27 cellular contexts compared by ENCODE assay signal in genomic region chr17:4663711-4664110, GRCh38. TPM values are rescaled to one million over a fixed set of nuclear protein-coding genes. Genes with fewer than 3 reads are reported as not detected.
"Had no signal": no experiment of that assay in that cellular context is flagged by ENCODE, and none has a peak within 500 bp of the region (broad histone marks: within the 10 kb centered on the region; RNA-seq: fewer than 3 reads in every experiment).

No MANE protein-coding gene starts in this region.

- ATAC-seq: stimulated activated effector memory CD8-positive, alpha-beta T cell treated with anti-CD3 and anti-CD28 coated beads, Interleukin-12 subunit alpha, Interleukin-12 subunit beta, amount 100 ng/mL, for 72 hours; stimulated activated memory B cell treated with anti-CD40 and anti-IgM and Interleukin-4, amounts not matched to agents 10 μg/mL and 1 μg/mL and 100 μg/mL, for 72 hours; stimulated activated naive B cell treated with anti-CD40 and anti-IgM and Interleukin-4, amounts not matched to agents 10 μg/mL and 1 μg/mL and 100 μg/mL, for 72 hours; stimulated activated naive CD8-positive, alpha-beta T cell treated with anti-CD3 and anti-CD28 coated beads, Interleukin-15, amount 100 ng/mL, for 72 hours; stimulated activated naive CD8-positive, alpha-beta T cell treated with anti-CD3 and anti-CD28 coated beads, Interleukin-15, Interleukin-2, amounts not matched to agents 100 U/mL and 50 U/mL, for 24 hours; upper lobe of right lung had no signal

- H3K9me3 ChIP-seq: stomach, suprapubic skin, testis, thoracic aorta, thyroid gland, tibial artery, tibial nerve, transverse colon, upper lobe of left lung, upper lobe of right lung, uterus, vagina had no signal

- H3K27ac ChIP-seq: stomach, suprapubic skin, testis, thoracic aorta, thyroid gland, tibial artery, tibial nerve, transverse colon, upper lobe of left lung, upper lobe of right lung, uterus, vagina had no signal

- FAIRE-seq: urothelium cell line had no signal

- H3K4me3 ChIP-seq: stomach, suprapubic skin, testis, thoracic aorta, thyroid gland, tibial artery, tibial nerve, transverse colon, upper lobe of left lung, upper lobe of right lung, uterus, vagina had no signal

- DNase-seq: stimulated activated CD4-positive, alpha-beta T cell treated with anti-CD3 and anti-CD28 coated beads, Interleukin-2, amount 100 ng/mL, for 48 hours; stimulated activated CD4-positive, alpha-beta T cell treated with anti-CD3 and anti-CD28 coated beads, Interleukin-4, amount 100 ng/mL, for 1 hour; stimulated activated CD4-positive, alpha-beta T cell treated with anti-CD3 and anti-CD28 coated beads, Interleukin-4, amount 100 ng/mL, for 24 hours; stimulated activated CD4-positive, alpha-beta T cell treated with anti-CD3 and anti-CD28 coated beads, Interleukin-4, amount 100 ng/mL, for 4 hours; stimulated activated CD8-positive, alpha-beta memory T cell treated with anti-CD3 and anti-CD28 coated beads, Interleukin-4, amount 100 ng/mL, for 48 hours; stimulated activated naive B cell treated with anti-CD40 and anti-IgM and Interleukin-4, amounts not matched to agents 10 μg/mL and 1 μg/mL and 100 μg/mL, for 72 hours; stimulated activated naive CD4-positive, alpha-beta T cell; stimulated activated naive CD4-positive, alpha-beta T cell treated with Interleukin-2 at 50 U/mL for 16 hours; stimulated activated naive CD8-positive, alpha-beta T cell treated with anti-CD3 and anti-CD28 coated beads, Interleukin-15, amount 100 ng/mL, for 72 hours; stimulated activated naive CD8-positive, alpha-beta T cell treated with anti-CD3 and anti-CD28 coated beads, Interleukin-15, Interleukin-2, amounts not matched to agents 100 U/mL and 50 U/mL, for 24 hours; stomach; substantia nigra; testis; thyroid gland; tibial artery; transverse colon; trophoblast cell; upper lobe of left lung; upper lobe of right lung; uterus had no signal

- H3K36me3 ChIP-seq: stomach, suprapubic skin, thoracic aorta, thyroid gland, tibial artery, tibial nerve, transverse colon, upper lobe of left lung, upper lobe of right lung, uterus, vagina had no signal

- H3K4me1 ChIP-seq: stomach, testis, thyroid gland, tibial artery, tibial nerve, upper lobe of left lung, upper lobe of right lung, uterus, vagina had no signal

- H3K27me3 ChIP-seq: suprapubic skin, testis, thyroid gland, transverse colon, upper lobe of left lung, uterus, vagina had no signal

RNA-seq across cellular contexts. Expression of gene ALOX15, which starts 22.2 kb away (rescaled TPM):
- total RNA-seq: thoracic aorta, thyroid gland, tibial nerve, vagina had no signal
